Comparison of ENCODE assay signal across 8 cellular contexts in the genomic region with DNA sequence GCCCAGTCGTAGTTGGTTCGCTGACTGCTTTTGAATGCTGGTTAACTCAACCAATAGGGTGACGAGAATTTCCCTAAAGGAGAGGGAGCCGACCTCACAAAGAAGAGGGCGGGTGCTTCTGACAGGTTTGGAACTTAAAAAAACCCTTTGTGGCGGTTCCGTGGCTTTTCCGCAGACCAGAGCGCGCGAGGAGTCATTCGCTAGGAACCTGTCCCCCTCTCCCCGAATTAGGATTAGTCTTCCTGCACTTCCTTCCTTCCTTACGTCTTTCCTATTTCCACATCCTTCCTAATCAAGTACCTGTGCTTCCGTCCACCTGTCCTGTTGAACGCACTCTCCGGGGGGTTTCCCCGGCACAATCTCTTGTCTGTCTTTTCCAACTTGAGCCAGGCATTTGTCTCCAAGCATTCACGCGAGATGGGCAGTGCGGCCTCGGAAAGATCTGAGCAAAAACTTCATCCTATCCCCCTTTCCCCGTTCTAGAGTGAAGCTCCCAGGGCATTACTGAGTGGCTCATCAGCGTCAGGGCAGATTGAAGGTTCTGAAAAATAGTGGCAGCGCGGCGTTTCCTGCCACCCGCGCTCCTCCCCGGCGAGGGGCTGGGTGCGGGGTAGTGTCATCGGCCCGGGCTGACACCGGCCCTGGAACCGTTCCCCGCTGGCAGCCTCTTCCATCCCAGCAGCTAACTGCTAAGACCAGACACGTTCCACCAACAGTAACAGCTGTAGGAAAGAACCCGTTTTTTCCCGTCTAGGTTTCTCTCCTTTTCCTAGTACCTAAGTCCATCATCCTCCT. TPM values are rescaled to one million over a fixed set of nuclear protein-coding genes. Genes with fewer than 3 reads are reported as not detected.
A peak's percentile ranks its signal among the peaks of the same experiment; 100 is the strongest.
DNase-seq lines count a peak whose midpoint lies in the region; ATAC-seq, FAIRE-seq and TF ChIP-seq lines count a peak whose summit lies in the region.

No MANE protein-coding gene starts in this region.

- no peaks in the 10 kb centered on the region for H3K27me3 ChIP-seq in KMS-11 (ENCODE audit: insufficient read depth, low read depth)

- TF ChIP-seq CTCF in KMS-11 (conservative IDR thresholded peaks at IDR 0.05; ENCODE audit: low read depth, low read length): no peak

- H3K4me2 ChIP-seq in KMS-11: peak overlapping the region; percentile 76

- H3K27me3 Mint-ChIP-seq in activated T-helper 1 cell treated with anti-CD3 and anti-CD28 coated beads, Interleukin-12 subunit alpha, Interleukin-12 subunit beta, Interleukin-2, Interleukin-4 antibody, amounts not matched to agents 30 ng/mL and 10 ng/mL and 1 ng/mL, durations not matched to agents 14 hours and 24 hours and 36 hours (ENCODE audit: insufficient read depth): no peaks in the 10 kb centered on the region
- H3K27me3 Mint-ChIP-seq in naive B cell: no peaks in the 10 kb centered on the region

- intact Hi-C loops in activated T-helper 1 cell treated with anti-CD3 and anti-CD28 coated beads, Interleukin-12 subunit alpha, Interleukin-12 subunit beta, Interleukin-2, Interleukin-4 antibody, amounts not matched to agents 30 ng/mL and 10 ng/mL and 1 ng/mL, durations not matched to agents 14 hours and 24 hours and 36 hours (cut with micrococcal nuclease): loop anchor here (1.0 to 10.0 kb wide), 9 partner anchors 7 to 1465 kb away; a partner anchor contains a TSS

- H3K4me1 Mint-ChIP-seq in activated T-helper 1 cell treated with anti-CD3 and anti-CD28 coated beads, Interleukin-12 subunit alpha, Interleukin-12 subunit beta, Interleukin-2, Interleukin-4 antibody, amounts not matched to agents 30 ng/mL and 10 ng/mL and 1 ng/mL, durations not matched to agents 14 hours and 24 hours and 36 hours (ENCODE audit: low read depth): peaks cover 39% of the 10 kb centered on the region
- H3K4me1 Mint-ChIP-seq in naive B cell: peaks cover 22 to 32% (median 23%) of the 10 kb centered on the region in 3 donors
- H3K4me1 Mint-ChIP-seq in stimulated activated effector memory CD8-positive, alpha-beta T cell treated with anti-CD3 and anti-CD28 coated beads, Interleukin-12 subunit alpha, Interleukin-12 subunit beta, amount 100 ng/mL, for 72 hours: peaks cover 18% of the 10 kb centered on the region

- H3K9ac ChIP-seq in KMS-11: peak overlapping the region; percentile 68; the same call in 1 of the 2 replicates

- no peaks in the 10 kb centered on the region for H3K9me3 Mint-ChIP-seq in activated T-helper 1 cell treated with anti-CD3 and anti-CD28 coated beads, Interleukin-12 subunit alpha, Interleukin-12 subunit beta, Interleukin-2, Interleukin-4 antibody, amounts not matched to agents 30 ng/mL and 10 ng/mL and 1 ng/mL, durations not matched to agents 14 hours and 24 hours and 36 hours
- no peaks in the 10 kb centered on the region for H3K9me3 Mint-ChIP-seq in naive B cell
- H3K9me3 Mint-ChIP-seq in stimulated activated effector memory CD8-positive, alpha-beta T cell treated with anti-CD3 and anti-CD28 coated beads, Interleukin-12 subunit alpha, Interleukin-12 subunit beta, amount 100 ng/mL, for 72 hours: no peaks in the 10 kb centered on the region

- H3K36me3 ChIP-seq in KMS-11 (ENCODE audit: insufficient read depth): no peaks in the 10 kb centered on the region

- H4K20me1 ChIP-seq in KMS-11 (ENCODE audit: insufficient read depth): no peaks in the 10 kb centered on the region

- FAIRE-seq in RCC 7860 (lab: Jason Lieb, UNC): peak; percentile 84

- H2AFZ ChIP-seq in KMS-11 (ENCODE audit: low read depth): peak overlapping the region; percentile 98

- ATAC-seq in GM21737 (IDR thresholded peaks at IDR 0.05; ENCODE audit: unreplicated experiment) (peak; percentile 78), naive B cell (ENCODE audit: low read depth in 2 of 2) (peak; percentile 78)
- peak; percentile 91 for ATAC-seq in stimulated activated effector memory CD8-positive, alpha-beta T cell treated with anti-CD3 and anti-CD28 coated beads, Interleukin-12 subunit alpha, Interleukin-12 subunit beta, amount 100 ng/mL, for 72 hours

- peak overlapping the region; percentile 89 for H3K4me3 Mint-ChIP-seq in activated T-helper 1 cell treated with anti-CD3 and anti-CD28 coated beads, Interleukin-12 subunit alpha, Interleukin-12 subunit beta, Interleukin-2, Interleukin-4 antibody, amounts not matched to agents 30 ng/mL and 10 ng/mL and 1 ng/mL, durations not matched to agents 14 hours and 24 hours and 36 hours
- H3K4me3 Mint-ChIP-seq in naive B cell: peak overlapping the region; percentile 91 to 99 (median 98)
- H3K4me3 Mint-ChIP-seq in stimulated activated effector memory CD8-positive, alpha-beta T cell treated with anti-CD3 and anti-CD28 coated beads, Interleukin-12 subunit alpha, Interleukin-12 subunit beta, amount 100 ng/mL, for 72 hours: peak overlapping the region; percentile 86

- H3K4me1 ChIP-seq in KMS-11 (ENCODE audit: low read depth, poor library complexity, severe bottlenecking): peaks cover 23% of the 10 kb centered on the region

- peak overlapping the region; percentile 40 for H3K4me3 ChIP-seq in KMS-11 (IDR thresholded peaks at IDR 0.05; ENCODE audit: insufficient read depth, low read depth, low read length)

- H3K27ac ChIP-seq in KMS-11: peak overlapping the region; percentile 79

- peaks cover 28% of the 10 kb centered on the region; the same call in 1 of the 2 replicates for H3K79me2 ChIP-seq in KMS-11 (ENCODE audit: insufficient read depth, low read depth)

- H3K27ac Mint-ChIP-seq in activated T-helper 1 cell treated with anti-CD3 and anti-CD28 coated beads, Interleukin-12 subunit alpha, Interleukin-12 subunit beta, Interleukin-2, Interleukin-4 antibody, amounts not matched to agents 30 ng/mL and 10 ng/mL and 1 ng/mL, durations not matched to agents 14 hours and 24 hours and 36 hours: peak overlapping the region; percentile 98
- H3K27ac Mint-ChIP-seq in naive B cell: peak overlapping the region; percentile 95 to 99 (median 98)
- peak overlapping the region; percentile 93 for H3K27ac Mint-ChIP-seq in stimulated activated effector memory CD8-positive, alpha-beta T cell treated with anti-CD3 and anti-CD28 coated beads, Interleukin-12 subunit alpha, Interleukin-12 subunit beta, amount 100 ng/mL, for 72 hours

- DNase-seq in DMS79 treated with DMSO at 0.1 percent for 48 hours (lab: John Stamatoyannopoulos, UW) (peak; percentile 96), RCC 7860 (ENCODE audit: low spot score) (peak; percentile 87), fibroblast of gingiva (ENCODE audit: low read depth) (peak; percentile 97), naive B cell (peak; percentile 87)
- peak; percentile 77 for DNase-seq in activated T-helper 1 cell treated with anti-CD3 and anti-CD28 coated beads, Interleukin-12 subunit alpha, Interleukin-12 subunit beta, Interleukin-2, Interleukin-4 antibody, amounts not matched to agents 30 ng/mL and 10 ng/mL and 1 ng/mL, durations not matched to agents 14 hours and 24 hours and 36 hours (ENCODE audit: low spot score)
- DNase-seq in stimulated activated effector memory CD8-positive, alpha-beta T cell treated with anti-CD3 and anti-CD28 coated beads, Interleukin-12 subunit alpha, Interleukin-12 subunit beta, amount 100 ng/mL, for 72 hours (ENCODE audit: low spot score in 2 of 2): peak; percentile 42 to 87

- H3K36me3 Mint-ChIP-seq in activated T-helper 1 cell treated with anti-CD3 and anti-CD28 coated beads, Interleukin-12 subunit alpha, Interleukin-12 subunit beta, Interleukin-2, Interleukin-4 antibody, amounts not matched to agents 30 ng/mL and 10 ng/mL and 1 ng/mL, durations not matched to agents 14 hours and 24 hours and 36 hours (ENCODE audit: low read depth): peaks cover 3% of the 10 kb centered on the region
- H3K36me3 Mint-ChIP-seq in naive B cell: no peaks in the 10 kb centered on the region
- peaks cover 30% of the 10 kb centered on the region for H3K36me3 Mint-ChIP-seq in stimulated activated effector memory CD8-positive, alpha-beta T cell treated with anti-CD3 and anti-CD28 coated beads, Interleukin-12 subunit alpha, Interleukin-12 subunit beta, amount 100 ng/mL, for 72 hours

RNA-seq across cellular contexts. Expression of a gene that starts 1.5 kb away (rescaled TPM):
- 29.5 and 31.9 TPM in 2 replicates for total RNA-seq in activated T-helper 1 cell treated with anti-CD3 and anti-CD28 coated beads, Interleukin-12 subunit alpha, Interleukin-12 subunit beta, Interleukin-2, Interleukin-4 antibody, amounts not matched to agents 30 ng/mL and 10 ng/mL and 1 ng/mL, durations not matched to agents 14 hours and 24 hours and 36 hours
- 1 to 10 TPM; 2.2 to 5.0 (median 2.9) TPM for polyA plus RNA-seq in naive B cell (ENCODE audit: low read depth in 6 of 6)

Comparison
In these comparisons a context has a peak if more than half of its experiments do, and no peak if none do; other contexts are left out.
1. Peak in every context shown above with its lines: DNase-seq, ATAC-seq, H3K4me3 ChIP-seq and H3K27ac ChIP-seq.